In the genomic region with DNA sequence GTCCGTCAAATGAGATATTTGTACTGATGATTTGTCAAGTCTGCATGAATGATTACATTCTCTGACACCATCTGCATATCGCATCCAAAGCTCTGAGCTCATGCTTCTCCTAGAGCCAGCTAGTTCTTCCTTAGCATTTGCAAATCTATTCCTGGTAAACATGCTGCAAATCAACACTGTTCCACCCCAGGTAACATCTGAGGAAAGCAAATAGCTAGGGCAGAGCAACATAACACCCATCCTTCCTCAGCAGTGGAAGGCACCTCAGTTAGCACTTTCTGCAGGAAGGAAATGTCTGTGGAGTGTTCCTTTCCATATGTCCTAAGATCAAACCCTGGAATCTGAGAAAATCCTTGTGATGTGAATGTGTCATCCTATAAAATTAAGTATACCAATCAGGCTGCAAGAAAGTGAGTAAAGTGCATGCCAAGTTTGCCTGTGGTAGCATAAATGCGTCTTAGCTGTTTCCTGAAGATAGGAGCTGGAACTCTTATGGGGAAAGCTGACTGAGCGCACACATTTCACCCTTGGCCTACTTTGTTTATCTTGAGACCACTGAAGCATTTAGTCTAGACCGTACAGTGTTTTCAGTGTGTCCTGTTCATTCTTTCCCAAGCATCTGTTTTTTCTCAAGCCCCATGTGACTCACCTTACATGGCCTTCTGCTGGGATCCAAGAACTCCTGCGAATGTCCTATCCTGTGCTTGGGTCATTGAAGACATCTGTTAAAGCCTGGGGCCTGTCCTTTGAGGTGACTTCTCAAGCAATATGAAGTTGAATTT, we compare ENCODE assay signal across 13 cellular contexts. TPM values are rescaled to one million over a fixed set of nuclear protein-coding genes. Genes with fewer than 3 reads are reported as not detected.
DNase-seq lines count a peak whose midpoint lies in the region; ATAC-seq and TF ChIP-seq lines count a peak whose summit lies in the region.
"Had no signal": no experiment of that assay in that cellular context is flagged by ENCODE, and none has a peak within 500 bp of the region (broad histone marks: within the 10 kb centered on the region; RNA-seq: fewer than 3 reads in every experiment).

No MANE protein-coding gene starts in this region.

- H3K27ac ChIP-seq in GM23248: no peak overlapping the region
- no peak overlapping the region for H3K27ac ChIP-seq in cardiac muscle cell

- no peaks in the 10 kb centered on the region for H4K20me1 ChIP-seq in GM23248 (ENCODE audit: insufficient read depth)

- H3K9me3 ChIP-seq in GM23248 (ENCODE audit: low read depth) (no peaks in the 10 kb centered on the region), adipocyte (ENCODE audit: control insufficient read depth, low read length) (peaks cover 7% of the 10 kb centered on the region), cardiac muscle cell (ENCODE audit: low read depth) (no peaks in the 10 kb centered on the region)

- intact Hi-C loops in posterior vena cava (cut with DNase I): no loop called here

- no peak for TF ChIP-seq CTCF in cardiac muscle cell (IDR thresholded peaks at IDR 0.05; ENCODE audit: low read depth, low read length)
- no peak for TF ChIP-seq CTCF in retinal pigment epithelial cell (conservative IDR thresholded peaks at IDR 0.05; ENCODE audit: low read depth, low read length)

- no peak overlapping the region for H3K4me3 ChIP-seq in GM23248
- no peak overlapping the region for H3K4me3 ChIP-seq in adipocyte (ENCODE audit: low read length)
- H3K4me3 ChIP-seq in cardiac muscle cell: no peak overlapping the region
- H3K4me3 ChIP-seq in retinal pigment epithelial cell (ENCODE audit: low read length): no peak overlapping the region

- no peaks in the 10 kb centered on the region for H3K9me2 ChIP-seq in GM23248 (ENCODE audit: insufficient read depth)

- WGBS in GM23248 (ENCODE audit: low coverage in 1 of 2, low lambda C conversion rate in 2 of 2, missing lambda C conversion rate in 2 of 2), 2 experiments: 52 to 53% methylated on average over 6 of the region's 6 CpGs

- in situ Hi-C loops in GM23248 (cut with MboI): no loop called here

- H3K9ac ChIP-seq in GM23248 (no peak overlapping the region), adipocyte (ENCODE audit: low read length) (no peak overlapping the region)

- H2AFZ ChIP-seq in GM23248: no peak overlapping the region

- ATAC-seq in HG03521 (IDR thresholded peaks at IDR 0.05; ENCODE audit: unreplicated experiment): no peak

- no peaks in the 10 kb centered on the region for H3K27me3 ChIP-seq in GM23248 (replicated peaks; ENCODE audit: insufficient read depth)
- H3K27me3 ChIP-seq in adipocyte (replicated peaks; ENCODE audit: control insufficient read depth, insufficient read depth, low read length): no peaks in the 10 kb centered on the region
- H3K27me3 ChIP-seq in cardiac muscle cell: no peaks in the 10 kb centered on the region

- no peaks in the 10 kb centered on the region for H3K4me1 ChIP-seq in GM23248 (ENCODE audit: insufficient read depth)
- no peaks in the 10 kb centered on the region for H3K4me1 ChIP-seq in adipocyte (ENCODE audit: control insufficient read depth, insufficient read depth, low read length)
- H3K4me1 ChIP-seq in cardiac muscle cell (ENCODE audit: low read depth): peaks cover 4% of the 10 kb centered on the region

- peak; percentile 46 for DNase-seq in GM23248
- peak; percentile 95 for DNase-seq in adipocyte (ENCODE audit: low read depth)
- peak; percentile 66 to 99 for DNase-seq in cardiac muscle cell (ENCODE audit: low read depth in 1 of 2, low spot score in 1 of 2)
- DNase-seq in retinal pigment epithelial cell (ENCODE audit: low read depth): peak; percentile 22
- DNase-seq in NCI-H226: no peak
- no peak for DNase-seq in activated CD8-positive, alpha-beta memory T cell treated with anti-CD3 and anti-CD28 coated beads, Interleukin-2, amount 50 U/mL, for 4 hours
- no peak for DNase-seq in posterior vena cava (ENCODE audit: low spot score)
- DNase-seq: DMS 273 treated with DMSO at 0.1 percent for 48 hours; NCI-H2029; nephron progenitor cell; stimulated activated CD4-positive, alpha-beta T cell treated with anti-CD3 and anti-CD28 coated beads, Interleukin-2, amount 100 ng/mL, for 24 hours; T-helper 2 cell had no signal

- H3K4me2 ChIP-seq in GM23248 (ENCODE audit: unreplicated experiment): no peak overlapping the region

- no peaks in the 10 kb centered on the region for H3K79me2 ChIP-seq in GM23248 (ENCODE audit: insufficient read depth)

- H3F3A ChIP-seq in GM23248 (ENCODE audit: insufficient read depth): no peaks in the 10 kb centered on the region

- H3K36me3 ChIP-seq in GM23248 (ENCODE audit: low read depth): no peaks in the 10 kb centered on the region
- no peaks in the 10 kb centered on the region for H3K36me3 ChIP-seq in adipocyte (ENCODE audit: control insufficient read depth, insufficient read depth, low read length, severe bottlenecking)
- H3K36me3 ChIP-seq in cardiac muscle cell: no peaks in the 10 kb centered on the region

RNA-seq across cellular contexts. Expression of a gene that starts 50.9 kb away (rescaled TPM):
- total RNA-seq in GM23248 (2014; rRNA removed; shearing (Covaris generic)): 40.1 and 45.3 TPM in 2 replicates
- polyA plus RNA-seq in GM23248 (2016; fragmentation: Nextera tagmentation; extraction: Ambion mirVana): 21.1 and 24.4 TPM in 2 replicates
- total RNA-seq in cardiac muscle cell: 72.1 and 118 TPM in 2 replicates
- 65.8 and 97.8 TPM in 2 replicates for polyA plus RNA-seq in cardiac muscle cell
- 10 to 100 TPM; 18.0 to 21.9 TPM for total RNA-seq in posterior vena cava

Comparison
In these comparisons a context has a peak if more than half of its experiments do, and no peak if none do; other contexts are left out.
1. DNase-seq: peak in GM23248 (single experiment), adipocyte (single experiment), cardiac muscle cell (2 of 2) and retinal pigment epithelial cell (single experiment); none in NCI-H226 (single experiment), activated CD8-positive, alpha-beta memory T cell treated with anti-CD3 and anti-CD28 coated beads, Interleukin-2, amount 50 U/mL, for 4 hours (single experiment) and posterior vena cava (single experiment).